In genomic region chr1:177984761-177985160, GRCh38 we compare ENCODE assay signal across 27 cellular contexts. TPM values are rescaled to one million over a fixed set of nuclear protein-coding genes. Genes with fewer than 3 reads are reported as not detected.
"Had no signal": no experiment of that assay in that cellular context is flagged by ENCODE, and none has a peak within 500 bp of the region (broad histone marks: within the 10 kb centered on the region; RNA-seq: fewer than 3 reads in every experiment).

No MANE protein-coding gene starts in this region.

- H3K36me3 ChIP-seq: esophagus squamous epithelium, pancreas, prostate gland, thyroid gland, upper lobe of right lung had no signal

- H3K27ac ChIP-seq: gastroesophageal sphincter, prostate gland, stomach, thyroid gland, upper lobe of right lung had no signal

- H3K4me1 Mint-ChIP-seq: activated CD4-positive, alpha-beta T cell treated with anti-CD3 and anti-CD28 coated beads, Interleukin-2, amount 10 ng/mL, durations not matched to agents 7 days and 5 days; activated naive CD4-positive, alpha-beta T cell treated with anti-CD3 and anti-CD28 coated beads, Interleukin-2, amount 50 U/mL, for 24 hours; immature natural killer cell; memory B cell; stimulated activated naive B cell treated with anti-CD40 and anti-IgM and Interleukin-4, amounts not matched to agents 10 μg/mL and 1 μg/mL and 100 μg/mL, for 72 hours had no signal

- H3K27ac Mint-ChIP-seq: activated CD4-positive, alpha-beta T cell treated with anti-CD3 and anti-CD28 coated beads, Interleukin-2, amount 10 ng/mL, durations not matched to agents 7 days and 5 days; activated CD8-positive, alpha-beta T cell treated with anti-CD3 and anti-CD28 coated beads for 36 hours; activated naive CD4-positive, alpha-beta T cell treated with anti-CD3 and anti-CD28 coated beads, Interleukin-2, amount 50 U/mL, for 24 hours; activated T-helper 2 cell treated with anti-CD3 and anti-CD28 coated beads, Interferon-gamma antibody, Interleukin-2, Interleukin-4, amounts not matched to agents 10 μg/mL and 5 μg/mL and 100 μg/mL, durations not matched to agents 14 hours and 24 hours and 36 hours; immature natural killer cell; memory B cell; natural killer cell treated with Interleukin-12 subunit alpha and Interleukin-12 subunit beta and Interleukin-15 and Interleukin-18, amount 100 ng/mL, for 72 hours; stimulated activated naive B cell treated with anti-CD40 and anti-IgM and Interleukin-4, amounts not matched to agents 10 μg/mL and 1 μg/mL and 100 μg/mL, for 72 hours; WTC11 had no signal

- H3K4me1 ChIP-seq: body of pancreas, pancreas, prostate gland, stomach, thyroid gland, upper lobe of right lung had no signal

- H3K27me3 ChIP-seq: body of pancreas, esophagus squamous epithelium, gastroesophageal sphincter, pancreas, stomach, thyroid gland, upper lobe of right lung had no signal

- H3K9me3 Mint-ChIP-seq: activated naive CD4-positive, alpha-beta T cell treated with anti-CD3 and anti-CD28 coated beads, Interleukin-2, amount 50 U/mL, for 24 hours; activated T-helper 2 cell treated with anti-CD3 and anti-CD28 coated beads, Interferon-gamma antibody, Interleukin-2, Interleukin-4, amounts not matched to agents 10 μg/mL and 5 μg/mL and 100 μg/mL, durations not matched to agents 14 hours and 24 hours and 36 hours had no signal

- H3K4me3 Mint-ChIP-seq: activated CD4-positive, alpha-beta T cell treated with anti-CD3 and anti-CD28 coated beads, Interleukin-2, amount 10 ng/mL, durations not matched to agents 7 days and 5 days; activated CD8-positive, alpha-beta T cell treated with anti-CD3 and anti-CD28 coated beads for 36 hours; activated naive CD4-positive, alpha-beta T cell treated with anti-CD3 and anti-CD28 coated beads, Interleukin-2, amount 50 U/mL, for 24 hours; activated T-cell treated with anti-CD3 and anti-CD28 coated beads, Interleukin-2, amount 50 U/mL, for 4 hours; immature natural killer cell; memory B cell; natural killer cell treated with Interleukin-12 subunit alpha and Interleukin-12 subunit beta and Interleukin-15 and Interleukin-18, amount 100 ng/mL, for 72 hours; stimulated activated naive B cell treated with anti-CD40 and anti-IgM and Interleukin-4, amounts not matched to agents 10 μg/mL and 1 μg/mL and 100 μg/mL, for 72 hours; WTC11 had no signal

- H3K36me3 Mint-ChIP-seq: activated naive CD4-positive, alpha-beta T cell treated with anti-CD3 and anti-CD28 coated beads, Interleukin-2, amount 50 U/mL, for 24 hours; immature natural killer cell; memory B cell; stimulated activated naive B cell treated with anti-CD40 and anti-IgM and Interleukin-4, amounts not matched to agents 10 μg/mL and 1 μg/mL and 100 μg/mL, for 72 hours had no signal

- H3K4me3 ChIP-seq: body of pancreas, prostate gland, stomach, thyroid gland, upper lobe of right lung had no signal

- H3K9me3 ChIP-seq: body of pancreas, pancreas, prostate gland, thyroid gland had no signal

- DNase-seq: activated CD4-positive, alpha-beta T cell treated with anti-CD3 and anti-CD28 coated beads for 1 hour; activated CD4-positive, alpha-beta T cell treated with anti-CD3 and anti-CD28 coated beads, Interleukin-2, amount 10 ng/mL, durations not matched to agents 7 days and 5 days; activated CD8-positive, alpha-beta T cell treated with anti-CD3 and anti-CD28 coated beads for 36 hours; activated T-cell treated with anti-CD3 and anti-CD28 coated beads, Interleukin-2, amount 50 U/mL, for 4 hours; cortex of kidney; esophagus squamous epithelium; immature natural killer cell; small intestine; stimulated activated CD4-positive, alpha-beta T cell treated with anti-CD3 and anti-CD28 coated beads, Interleukin-1b, Interleukin-23, amount 100 ng/mL, for 48 hours; stimulated activated CD4-positive, alpha-beta T cell treated with anti-CD3 and anti-CD28 coated beads, Interleukin-4, amount 100 ng/mL, for 4 hours; stimulated activated CD8-positive, alpha-beta memory T cell treated with anti-CD3 and anti-CD28 coated beads, Interleukin-4, amount 100 ng/mL, for 48 hours; stimulated activated naive B cell treated with anti-CD40 and anti-IgM and Interleukin-4, amounts not matched to agents 10 μg/mL and 1 μg/mL and 100 μg/mL, for 72 hours; stomach; T-helper 2 cell; upper lobe of right lung had no signal

- FAIRE-seq: endothelial cell of umbilical vein, pancreas, small intestine had no signal

- ATAC-seq: activated CD8-positive, alpha-beta T cell treated with anti-CD3 and anti-CD28 coated beads for 36 hours; activated T-cell treated with anti-CD3 and anti-CD28 coated beads, Interleukin-2, amount 50 U/mL, for 4 hours; natural killer cell treated with Interleukin-12 subunit alpha and Interleukin-12 subunit beta and Interleukin-15 and Interleukin-18, amount 100 ng/mL, for 72 hours; stimulated activated naive B cell treated with anti-CD40 and anti-IgM and Interleukin-4, amounts not matched to agents 10 μg/mL and 1 μg/mL and 100 μg/mL, for 72 hours; upper lobe of right lung had no signal

- H3K27me3 Mint-ChIP-seq: activated CD4-positive, alpha-beta T cell treated with anti-CD3 and anti-CD28 coated beads, Interleukin-2, amount 10 ng/mL, durations not matched to agents 7 days and 5 days; activated CD8-positive, alpha-beta T cell treated with anti-CD3 and anti-CD28 coated beads for 36 hours; natural killer cell treated with Interleukin-12 subunit alpha and Interleukin-12 subunit beta and Interleukin-15 and Interleukin-18, amount 100 ng/mL, for 72 hours had no signal

RNA-seq across cellular contexts. Expression of gene SEC16B, which starts 14.9 kb away (rescaled TPM):
- total RNA-seq: activated CD8-positive, alpha-beta T cell treated with anti-CD3 and anti-CD28 coated beads for 36 hours; activated T-cell treated with anti-CD3 and anti-CD28 coated beads, Interleukin-2, amount 50 U/mL, for 4 hours; activated T-helper 2 cell treated with anti-CD3 and anti-CD28 coated beads, Interferon-gamma antibody, Interleukin-2, Interleukin-4, amounts not matched to agents 10 μg/mL and 5 μg/mL and 100 μg/mL, durations not matched to agents 14 hours and 24 hours and 36 hours; mononuclear cell; natural killer cell treated with Interleukin-12 subunit alpha and Interleukin-12 subunit beta and Interleukin-15 and Interleukin-18, amount 100 ng/mL, for 72 hours had no signal
